ENCODE assay signal across 16 cellular contexts in the genomic region with DNA sequence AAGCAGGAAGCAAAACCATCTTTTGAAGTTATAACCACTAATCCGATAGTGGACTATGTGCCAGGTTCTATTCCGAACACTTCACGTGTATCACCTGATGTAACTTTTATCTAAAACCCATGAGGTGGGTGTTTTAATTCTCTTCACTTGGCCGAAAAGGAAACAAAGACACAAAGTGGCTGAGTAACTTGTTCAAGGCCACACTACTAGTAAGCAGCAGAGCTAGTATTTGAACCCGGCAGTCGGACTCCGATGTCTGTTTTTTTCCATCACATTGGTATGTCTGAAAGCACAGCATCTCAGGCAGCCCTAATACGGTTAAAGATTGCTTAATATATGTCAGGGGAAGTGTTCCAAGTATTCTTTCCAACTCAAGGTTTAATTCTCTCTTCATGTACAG. TPM values are rescaled to one million over a fixed set of nuclear protein-coding genes. Genes with fewer than 3 reads are reported as not detected.
DNase-seq lines count a peak whose midpoint lies in the region; ATAC-seq and TF ChIP-seq lines count a peak whose summit lies in the region.
"Had no signal": no experiment of that assay in that cellular context is flagged by ENCODE, and none has a peak within 500 bp of the region (broad histone marks: within the 10 kb centered on the region; RNA-seq: fewer than 3 reads in every experiment).

No MANE protein-coding gene starts in this region.

- H3K9me3 Mint-ChIP-seq in natural killer cell (no peaks in the 10 kb centered on the region), WTC11 (peaks cover 6% of the 10 kb centered on the region), type B pancreatic cell (no peaks in the 10 kb centered on the region)
- H3K9me3 Mint-ChIP-seq in natural killer cell treated with Interleukin-12 subunit alpha and Interleukin-12 subunit beta and Interleukin-15 and Interleukin-18, amount 100 ng/mL, for 72 hours, result no peaks in the 10 kb centered on the region
- H3K9me3 Mint-ChIP-seq: CD8-positive, alpha-beta memory T cell had no signal

- TF ChIP-seq CTCF in natural killer cell (IDR thresholded peaks at IDR 0.05) (no peak), WTC11 (IDR thresholded peaks at IDR 0.05) (no peak), type B pancreatic cell (conservative IDR thresholded peaks at IDR 0.05) (no peak), suprapubic skin (IDR thresholded peaks at IDR 0.05) (no peak)

- H3K4me1 ChIP-seq in suprapubic skin, result peaks cover 9% of the 10 kb centered on the region

- no peaks in the 10 kb centered on the region for H3K9me3 ChIP-seq in suprapubic skin
- H3K9me3 ChIP-seq: Caco-2 had no signal

- intact Hi-C loops in natural killer cell (cut with micrococcal nuclease), result no loop called here

- no peaks in the 10 kb centered on the region for H3K27me3 Mint-ChIP-seq in natural killer cell (ENCODE audit: low read depth in 2 of 2)
- H3K27me3 Mint-ChIP-seq in natural killer cell treated with Interleukin-12 subunit alpha and Interleukin-12 subunit beta and Interleukin-15 and Interleukin-18, amount 100 ng/mL, for 72 hours, result no peaks in the 10 kb centered on the region
- H3K27me3 Mint-ChIP-seq in WTC11 (ENCODE audit: low read depth), result no peaks in the 10 kb centered on the region
- no peaks in the 10 kb centered on the region for H3K27me3 Mint-ChIP-seq in type B pancreatic cell
- H3K27me3 Mint-ChIP-seq: CD8-positive, alpha-beta memory T cell had no signal

- CTCF ChIA-PET in WTC11 (lab: Charles Lee), result interaction anchor here (0.9 kb wide), 1 partner anchor 9 kb away, joined by 3 read pairs; no protein-coding TSS in a partner anchor

- H3K4me1 Mint-ChIP-seq in natural killer cell (peaks cover 46 to 47% of the 10 kb centered on the region in 2 donors), WTC11 (peaks cover 78% of the 10 kb centered on the region), type B pancreatic cell (ENCODE audit: unreplicated experiment) (peaks cover 11% of the 10 kb centered on the region)
- peaks cover 27 to 37% of the 10 kb centered on the region in 2 donors for H3K4me1 Mint-ChIP-seq in natural killer cell treated with Interleukin-12 subunit alpha and Interleukin-12 subunit beta and Interleukin-15 and Interleukin-18, amount 100 ng/mL, for 72 hours (ENCODE audit: low read depth in 2 of 2)

- DNase-seq in natural killer cell (no peak), WTC11 (ENCODE audit: low spot score) (no peak), iris pigment epithelial cell (ENCODE audit: low read depth) (peak; percentile 6), type B pancreatic cell (ENCODE audit: extremely low spot score, unreplicated experiment) (no peak), suprapubic skin (ENCODE audit: low spot score in 2 of 2) (no peak)
- DNase-seq in natural killer cell treated with Interleukin-12 subunit alpha and Interleukin-12 subunit beta and Interleukin-15 and Interleukin-18, amount 100 ng/mL, for 72 hours (ENCODE audit: low spot score), result no peak
- DNase-seq: 8988T; AML-193; Caco-2; CD8-positive, alpha-beta memory T cell; DND-41; GDM1 had no signal

- POLR2A ChIA-PET in WTC11 (lab: Charles Lee), result no interaction called here

- no peak for TF ChIP-seq POLR2A in suprapubic skin (IDR thresholded peaks at IDR 0.05)

- H3K4me3 Mint-ChIP-seq in natural killer cell, result no peak overlapping the region
- no peak overlapping the region for H3K4me3 Mint-ChIP-seq in natural killer cell treated with Interleukin-12 subunit alpha and Interleukin-12 subunit beta and Interleukin-15 and Interleukin-18, amount 100 ng/mL, for 72 hours
- H3K4me3 Mint-ChIP-seq in WTC11, result no peak overlapping the region
- H3K4me3 Mint-ChIP-seq in type B pancreatic cell, result no peak overlapping the region

- H3K27me3 ChIP-seq in suprapubic skin, result no peaks in the 10 kb centered on the region
- H3K27me3 ChIP-seq: BLaER1 had no signal

- no peaks in the 10 kb centered on the region for H3K36me3 ChIP-seq in suprapubic skin

- WGBS in suprapubic skin, result 87% methylated on average over 8 of the region's 8 CpGs

- H3K36me3 Mint-ChIP-seq in natural killer cell, result no peaks in the 10 kb centered on the region
- H3K36me3 Mint-ChIP-seq in natural killer cell treated with Interleukin-12 subunit alpha and Interleukin-12 subunit beta and Interleukin-15 and Interleukin-18, amount 100 ng/mL, for 72 hours, result no peaks in the 10 kb centered on the region
- H3K36me3 Mint-ChIP-seq in WTC11, result peaks cover 4% of the 10 kb centered on the region
- H3K36me3 Mint-ChIP-seq in type B pancreatic cell, result peaks cover 4% of the 10 kb centered on the region

- no peak for TF ChIP-seq EP300 in suprapubic skin (IDR thresholded peaks at IDR 0.05)

- ATAC-seq in natural killer cell (no peak), WTC11 (no peak), GM21390 (IDR thresholded peaks at IDR 0.05; ENCODE audit: unreplicated experiment) (no peak), GM19455 (IDR thresholded peaks at IDR 0.05; ENCODE audit: unreplicated experiment) (no peak)
- ATAC-seq in natural killer cell treated with Interleukin-12 subunit alpha and Interleukin-12 subunit beta and Interleukin-15 and Interleukin-18, amount 100 ng/mL, for 72 hours, result no peak
- ATAC-seq: HCT116 had no signal

- peak overlapping the region; percentile 77 to 86 for H3K27ac Mint-ChIP-seq in natural killer cell
- peak overlapping the region in 1 of 2 donors; percentile 90 for H3K27ac Mint-ChIP-seq in natural killer cell treated with Interleukin-12 subunit alpha and Interleukin-12 subunit beta and Interleukin-15 and Interleukin-18, amount 100 ng/mL, for 72 hours
- H3K27ac Mint-ChIP-seq in WTC11, result peak overlapping the region; percentile 14
- H3K27ac Mint-ChIP-seq in type B pancreatic cell, result no peak overlapping the region

- H3K27ac ChIP-seq in suprapubic skin, result no peak overlapping the region
- H3K27ac ChIP-seq: BLaER1 had no signal

- no peak overlapping the region for H3K4me3 ChIP-seq in suprapubic skin
- H3K4me3 ChIP-seq: BLaER1 had no signal

TF ChIP-seq in WTC11, 78 proteins besides CTCF, POLR2A, EP300 and RAD21:
- TF ChIP-seq ATF1 (CRISPR knock-in tag; IDR thresholded peaks at IDR 0.05) (no peak), GABPB1 (CRISPR knock-in tag; IDR thresholded peaks at IDR 0.05) (peak; percentile 25; the same call in 1 of the 2 replicates), FOXP1 (CRISPR knock-in tag; IDR thresholded peaks at IDR 0.05; ENCODE audit: borderline replicate concordance) (no peak)

RNA-seq across cellular contexts. Expression of a gene that starts 16.2 kb away (rescaled TPM):
- 10 to 100 TPM; 28.0 to 32.6 (median 28.6) TPM for total RNA-seq in natural killer cell
- total RNA-seq in natural killer cell treated with Interleukin-12 subunit alpha and Interleukin-12 subunit beta and Interleukin-15 and Interleukin-18, amount 100 ng/mL, for 72 hours, result 10 to 100 TPM in 1 of 2 donors, 1 to 10 TPM in 1; 7.9 to 13.4 TPM
- 59.1 to 69.1 TPM (median 61.1 TPM) in 3 replicates for total RNA-seq in WTC11 (2021)
- total RNA-seq in type B pancreatic cell (ENCODE audit: low replicate concordance), result 14.5 and 25.4 TPM in 2 replicates
- total RNA-seq in suprapubic skin, result 1 to 10 TPM in 1 of 4 donors, under 1 TPM in 3; 0.15 to 3.1 (median 0.83) TPM
